ENCODE assay signal across 22 cellular contexts in the genomic region with DNA sequence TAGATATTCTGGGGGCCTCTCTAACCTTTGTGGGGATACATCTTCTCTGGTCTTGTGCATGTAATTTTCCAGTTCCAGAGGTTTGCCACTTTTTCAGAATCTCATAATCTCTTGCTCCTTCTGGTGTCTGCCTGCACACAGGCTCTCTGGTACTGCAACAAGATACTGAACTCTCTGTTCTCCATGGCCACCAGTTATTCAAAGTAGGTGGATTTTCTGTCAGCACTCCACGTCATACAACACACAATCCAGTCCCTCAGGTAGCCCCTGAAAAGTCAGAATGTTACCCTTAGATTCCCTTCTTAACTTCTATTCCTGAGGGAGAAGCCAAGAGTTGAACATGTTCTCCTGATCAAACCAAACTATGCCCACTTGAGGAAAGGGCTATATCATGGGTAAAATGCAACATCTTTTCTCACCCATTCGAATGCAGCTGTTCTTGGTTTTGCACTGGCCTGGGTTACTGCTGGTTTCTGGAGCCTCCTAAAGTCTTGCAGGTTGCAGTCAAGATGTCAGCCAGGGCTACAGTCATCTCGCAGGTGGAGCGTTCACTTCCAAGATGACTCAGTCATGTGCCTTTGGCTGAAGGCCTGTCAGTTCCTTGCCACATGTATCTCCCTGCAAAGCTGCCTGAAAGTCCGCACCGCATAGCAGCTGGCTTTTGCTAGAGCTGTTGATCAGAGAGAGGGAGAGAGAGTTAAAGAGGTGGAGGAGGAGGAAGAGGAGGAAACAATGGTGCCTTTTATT. TPM values are rescaled to one million over a fixed set of nuclear protein-coding genes. Genes with fewer than 3 reads are reported as not detected.
A peak's percentile ranks its signal among the peaks of the same experiment; 100 is the strongest.
DNase-seq lines count a peak whose midpoint lies in the region; ATAC-seq, FAIRE-seq and TF ChIP-seq lines count a peak whose summit lies in the region.
"Had no signal": no experiment of that assay in that cellular context is flagged by ENCODE, and none has a peak within 500 bp of the region (broad histone marks: within the 10 kb centered on the region; RNA-seq: fewer than 3 reads in every experiment).

No MANE protein-coding gene starts in this region.

- no peak for TF ChIP-seq POLR2A in GM12892 (IDR thresholded peaks at IDR 0.05; ENCODE audit: low read depth, low read length)
- no peak for TF ChIP-seq POLR2A in ovary (IDR thresholded peaks at IDR 0.05)

- peaks cover 4% of the 10 kb centered on the region for H3K27me3 Mint-ChIP-seq in Caco-2 (ENCODE audit: insufficient read depth, unreplicated experiment)

- intact Hi-C loops in ovary (cut with DNase I): no loop called here
- intact Hi-C loops in Caco-2 (cut with micrococcal nuclease; ENCODE audit: unreplicated experiment): no loop called here

- no peak overlapping the region for H3K4me3 Mint-ChIP-seq in Caco-2 (ENCODE audit: unreplicated experiment)
- H3K4me3 Mint-ChIP-seq: CD4-positive, alpha-beta memory T cell; H9 had no signal

- TF ChIP-seq EP300 in ovary (IDR thresholded peaks at IDR 0.05): no peak

- H3K27ac Mint-ChIP-seq in Caco-2 (ENCODE audit: unreplicated experiment): no peak overlapping the region
- H3K27ac Mint-ChIP-seq: CD4-positive, alpha-beta memory T cell; H9 had no signal

- no peaks in the 10 kb centered on the region for H3K36me3 Mint-ChIP-seq in Caco-2 (ENCODE audit: insufficient read depth, unreplicated experiment)
- H3K36me3 Mint-ChIP-seq: CD4-positive, alpha-beta memory T cell had no signal

- peak; percentile 73 for ATAC-seq in GM19455 (IDR thresholded peaks at IDR 0.05; ENCODE audit: unreplicated experiment)
- peak; percentile 95 for ATAC-seq in HG03025 (IDR thresholded peaks at IDR 0.05; ENCODE audit: low FRiP score, unreplicated experiment)
- ATAC-seq in HG03565 (IDR thresholded peaks at IDR 0.05; ENCODE audit: unreplicated experiment): peak; percentile 52
- no peak for ATAC-seq in GM21576 (IDR thresholded peaks at IDR 0.05; ENCODE audit: unreplicated experiment)
- ATAC-seq: K562 had no signal

- BruUV-seq in Caco-2 (replicated peaks; lab: Mats Ljungman, UMichigan): no TSS peak

- H3K36me3 ChIP-seq in ovary (no peaks in the 10 kb centered on the region), Caco-2 (ENCODE audit: control insufficient read depth, insufficient read depth, low read length) (no peaks in the 10 kb centered on the region)
- H3K36me3 ChIP-seq: BE2C had no signal

- H3K27ac ChIP-seq in ovary: no peak overlapping the region

- TF ChIP-seq CTCF in ovary (IDR thresholded peaks at IDR 0.05) (no peak), Caco-2 (IDR thresholded peaks at IDR 0.05; ENCODE audit: insufficient read depth in 1 of 2, low read depth in 1 of 2, low read length in 1 of 2, severe bottlenecking in 1 of 2, unreplicated experiment in 1 of 2) (no peak)

- H3K9me3 Mint-ChIP-seq in Caco-2 (ENCODE audit: unreplicated experiment): no peaks in the 10 kb centered on the region

- H3K4me1 ChIP-seq in ovary (ENCODE audit: insufficient read depth) (no peaks in the 10 kb centered on the region), Caco-2 (no peaks in the 10 kb centered on the region)
- H3K4me1 ChIP-seq: BE2C had no signal

- CTCF ChIA-PET in Caco-2 (lab: Charles Lee): no interaction called here

- no peak overlapping the region for H3K4me3 ChIP-seq in ovary
- H3K4me3 ChIP-seq in Caco-2 (ENCODE audit: low read depth, low read length): no peak overlapping the region
- H3K4me3 ChIP-seq: K562 had no signal

- POLR2A ChIA-PET in Caco-2 (lab: Charles Lee): no interaction called here

- peak; percentile 56 for FAIRE-seq in GM12892 (lab: Jason Lieb, UNC)
- no peak for FAIRE-seq in urothelium cell line (lab: Jason Lieb, UNC)
- FAIRE-seq: K562 had no signal

- WGBS in ovary, 3 donors: 55 to 69% (median 58%) methylated on average over 6 of the region's 6 CpGs

- H3K9me3 ChIP-seq in ovary (no peaks in the 10 kb centered on the region), Caco-2 (peaks cover 4% of the 10 kb centered on the region; the same call in 1 of the 2 replicates)
- H3K9me3 ChIP-seq: BE2C had no signal

- H3K27me3 ChIP-seq in ovary: no peaks in the 10 kb centered on the region
- no peaks in the 10 kb centered on the region for H3K27me3 ChIP-seq in Caco-2 (replicated peaks; ENCODE audit: control insufficient read depth, insufficient read depth, low read length)
- H3K27me3 ChIP-seq: BE2C had no signal

- no peak for DNase-seq in GM12892 (ENCODE audit: insufficient read length)
- no peak for DNase-seq in ovary
- no peak for DNase-seq in Caco-2
- no peak for DNase-seq in urothelium cell line (ENCODE audit: low spot score)
- DNase-seq: 8988T; BE2C; CD4-positive, alpha-beta memory T cell; DMS79 treated with DMSO at 0.1 percent for 48 hours; H9; MV-4-11; NCI-H1417; NCI-H1930; NCI-H526 treated with DMSO at 0.1 percent for 48 hours; SHP77 treated with DMSO at 0.1 percent for 48 hours had no signal

- no peaks in the 10 kb centered on the region for H3K4me1 Mint-ChIP-seq in Caco-2 (ENCODE audit: low read depth, unreplicated experiment)
- H3K4me1 Mint-ChIP-seq: CD4-positive, alpha-beta memory T cell; H9 had no signal

RNA-seq across cellular contexts. Expression of gene TUBA3C, which starts 57.7 kb away (rescaled TPM):
- polyA plus RNA-seq in GM12892 (2012; ENCODE audit: missing spikeins): 0.21 TPM
- not detected for total RNA-seq in ovary
- polyA plus RNA-seq in ovary: not detected
- not detected in 2 replicates for total RNA-seq in Caco-2 (2022)
- total RNA-seq: CD4-positive, alpha-beta memory T cell; G401; H9; OCI-LY7; T-helper 1 cell treated with Interleukin-12 subunit alpha and Interleukin-12 subunit beta and Interleukin-4 antibody, amounts not matched to agents 30 ng/mL and 1 ng/mL, for 36 hours had no signal
- polyA plus RNA-seq: CD4-positive, alpha-beta memory T cell had no signal
